ENCODE assay signal across 15 cellular contexts in genomic region chr2:240468300-240469238, GRCh38. TPM values are rescaled to one million over a fixed set of nuclear protein-coding genes. Genes with fewer than 3 reads are reported as not detected.
DNase-seq lines count a peak whose midpoint lies in the region; ATAC-seq and TF ChIP-seq lines count a peak whose summit lies in the region.
"Had no signal": no experiment of that assay in that cellular context is flagged by ENCODE, and none has a peak within 500 bp of the region (broad histone marks: within the 10 kb centered on the region; RNA-seq: fewer than 3 reads in every experiment).

No MANE protein-coding gene starts in this region.

- H3K4me3 ChIP-seq in Panc1 (ENCODE audit: low read depth in 2 of 2, low read length in 2 of 2) (no peak overlapping the region), spleen (no peak overlapping the region)

- no TSS peak for BruUV-seq in Panc1 (replicated peaks; lab: Mats Ljungman, UMichigan)

- H3K9me3 ChIP-seq in Panc1 (ENCODE audit: control insufficient read depth, insufficient read depth, low read depth, low read length) (peaks cover 6% of the 10 kb centered on the region; the same call in 1 of the 2 replicates), spleen (peaks cover 0 to 23% (median 21%) of the 10 kb centered on the region in 8 donors)

- TF ChIP-seq CTCF in Panc1 (IDR thresholded peaks at IDR 0.05) (no peak), spleen (IDR thresholded peaks at IDR 0.05 in 8 of 11, conservative IDR thresholded peaks at IDR 0.05 in 3 of 11) (no peak)

- H3K4me1 ChIP-seq in Panc1 (ENCODE audit: control insufficient read depth, insufficient read depth, low read length), result no peaks in the 10 kb centered on the region
- H3K4me1 ChIP-seq in spleen, result peaks cover 0 to 14% (median 4%) of the 10 kb centered on the region in 6 donors

- H3K27me3 ChIP-seq in Panc1 (ENCODE audit: control insufficient read depth, insufficient read depth, low read length) (no peaks in the 10 kb centered on the region), spleen (replicated peaks in 1 of 7) (no peaks in the 10 kb centered on the region)

- TF ChIP-seq POLR2A in spleen (IDR thresholded peaks at IDR 0.05), result no peak

- intact Hi-C loops in activated CD4-positive, alpha-beta memory T cell treated with anti-CD3 and anti-CD28 coated beads for 36 hours (cut with micrococcal nuclease), result no loop called here
- intact Hi-C loops in Panc1 (cut with micrococcal nuclease; ENCODE audit: unreplicated experiment), result no loop called here
- intact Hi-C loops in spleen (cut with DNase I; ENCODE audit: low total_unique reads), result no loop called here

- H3K36me3 ChIP-seq in Panc1 (ENCODE audit: control insufficient read depth, insufficient read depth, low read length) (no peaks in the 10 kb centered on the region; the same call in 1 of the 2 replicates), spleen (peaks cover 0 to 38% (median 0%) of the 10 kb centered on the region in 6 donors)

- peaks cover 3% of the 10 kb centered on the region for H3K36me3 Mint-ChIP-seq in activated CD4-positive, alpha-beta memory T cell treated with anti-CD3 and anti-CD28 coated beads for 36 hours
- peaks cover 3% of the 10 kb centered on the region for H3K36me3 Mint-ChIP-seq in activated CD4-positive, alpha-beta memory T cell treated with anti-CD3 and anti-CD28 coated beads, Interleukin-2, amount 10 ng/mL, durations not matched to agents 7 days and 5 days (ENCODE audit: low read depth)

- peaks cover 9% of the 10 kb centered on the region for H3K9me3 Mint-ChIP-seq in activated CD4-positive, alpha-beta memory T cell treated with anti-CD3 and anti-CD28 coated beads for 36 hours
- peaks cover 11% of the 10 kb centered on the region for H3K9me3 Mint-ChIP-seq in activated CD4-positive, alpha-beta memory T cell treated with anti-CD3 and anti-CD28 coated beads, Interleukin-2, amount 10 ng/mL, durations not matched to agents 7 days and 5 days
- H3K9me3 Mint-ChIP-seq: dendritic cell treated with granulocyte-macrophage colony-stimulating factor and Interleukin-4, amounts not matched to agents 40 ng/mL and 50 ng/mL, for 4 days had no signal

- POLR2A ChIA-PET in activated CD4-positive, alpha-beta memory T cell treated with anti-CD3 and anti-CD28 coated beads for 36 hours (lab: Charles Lee), result no interaction called here
- POLR2A ChIA-PET in activated CD4-positive, alpha-beta memory T cell treated with anti-CD3 and anti-CD28 coated beads, Interleukin-2, amount 10 ng/mL, durations not matched to agents 7 days and 5 days (lab: Charles Lee), result no interaction called here
- POLR2A ChIA-PET in Panc1 (lab: Charles Lee), result no interaction called here

- H3K27ac ChIP-seq in Panc1 (ENCODE audit: low read length), result no peak overlapping the region
- no peak overlapping the region for H3K27ac ChIP-seq in spleen

- H3K4me3 Mint-ChIP-seq in activated CD4-positive, alpha-beta memory T cell treated with anti-CD3 and anti-CD28 coated beads for 36 hours, result no peak overlapping the region
- no peak overlapping the region for H3K4me3 Mint-ChIP-seq in activated CD4-positive, alpha-beta memory T cell treated with anti-CD3 and anti-CD28 coated beads, Interleukin-2, amount 10 ng/mL, durations not matched to agents 7 days and 5 days
- H3K4me3 Mint-ChIP-seq: activated naive CD8-positive, alpha-beta T cell treated with anti-CD3 and anti-CD28 coated beads, Interleukin-2, amount 10 ng/mL, durations not matched to agents 7 days and 5 days; dendritic cell treated with granulocyte-macrophage colony-stimulating factor and Interleukin-4, amounts not matched to agents 40 ng/mL and 50 ng/mL, for 4 days; nephron progenitor cell; T-helper 1 cell treated with Interleukin-12 subunit alpha and Interleukin-12 subunit beta and Interleukin-4 antibody, amounts not matched to agents 30 μg/mL and 1 μg/mL, for 36 hours had no signal

- H3K4me1 Mint-ChIP-seq in activated CD4-positive, alpha-beta memory T cell treated with anti-CD3 and anti-CD28 coated beads for 36 hours (ENCODE audit: low read depth), result no peaks in the 10 kb centered on the region
- no peaks in the 10 kb centered on the region for H3K4me1 Mint-ChIP-seq in activated CD4-positive, alpha-beta memory T cell treated with anti-CD3 and anti-CD28 coated beads, Interleukin-2, amount 10 ng/mL, durations not matched to agents 7 days and 5 days

- in situ Hi-C loops in Panc1 (cut with HindIII; ENCODE audit: low pct_unique_long_range_greater_than_20kb, low sequenced_read_pairs), result no loop called here
- in situ Hi-C loops in KBM-7 (cut with MboI; ENCODE audit: low pct_unique_long_range_greater_than_20kb, low sequenced_read_pairs), result no loop called here

- H3K27ac Mint-ChIP-seq in activated CD4-positive, alpha-beta memory T cell treated with anti-CD3 and anti-CD28 coated beads for 36 hours, result no peak overlapping the region
- H3K27ac Mint-ChIP-seq in activated CD4-positive, alpha-beta memory T cell treated with anti-CD3 and anti-CD28 coated beads, Interleukin-2, amount 10 ng/mL, durations not matched to agents 7 days and 5 days, result no peak overlapping the region
- H3K27ac Mint-ChIP-seq: activated naive CD8-positive, alpha-beta T cell treated with anti-CD3 and anti-CD28 coated beads, Interleukin-2, amount 10 ng/mL, durations not matched to agents 7 days and 5 days; dendritic cell treated with granulocyte-macrophage colony-stimulating factor and Interleukin-4, amounts not matched to agents 40 ng/mL and 50 ng/mL, for 4 days; T-helper 1 cell treated with Interleukin-12 subunit alpha and Interleukin-12 subunit beta and Interleukin-4 antibody, amounts not matched to agents 30 μg/mL and 1 μg/mL, for 36 hours had no signal

- 80 to 93% (median 86%) methylated on average over 8 to 20 of the region's 20 CpGs for WGBS in spleen, 5 donors

- H3K27me3 Mint-ChIP-seq in activated CD4-positive, alpha-beta memory T cell treated with anti-CD3 and anti-CD28 coated beads for 36 hours, result no peaks in the 10 kb centered on the region
- H3K27me3 Mint-ChIP-seq in activated CD4-positive, alpha-beta memory T cell treated with anti-CD3 and anti-CD28 coated beads, Interleukin-2, amount 10 ng/mL, durations not matched to agents 7 days and 5 days, result no peaks in the 10 kb centered on the region
- H3K27me3 Mint-ChIP-seq: activated naive CD8-positive, alpha-beta T cell treated with anti-CD3 and anti-CD28 coated beads, Interleukin-2, amount 10 ng/mL, durations not matched to agents 7 days and 5 days; dendritic cell treated with granulocyte-macrophage colony-stimulating factor and Interleukin-4, amounts not matched to agents 40 ng/mL and 50 ng/mL, for 4 days had no signal

- peak; percentile 2 for DNase-seq in activated CD4-positive, alpha-beta memory T cell treated with anti-CD3 and anti-CD28 coated beads for 36 hours
- no peak for DNase-seq in activated CD4-positive, alpha-beta memory T cell treated with anti-CD3 and anti-CD28 coated beads, Interleukin-2, amount 10 ng/mL, durations not matched to agents 7 days and 5 days
- DNase-seq in Panc1 (ENCODE audit: low read depth, low spot score) (no peak), hepatic stellate cell (ENCODE audit: low spot score) (peak; percentile 21), spleen (peak; percentile 69), NCI-H1930 (lab: John Stamatoyannopoulos, UW) (no peak), KBM-7 (no peak)
- DNase-seq: activated CD4-positive, alpha-beta T cell treated with anti-CD3 and anti-CD28 coated beads, Interleukin-2, amount 50 U/mL, for 4 hours; activated naive CD8-positive, alpha-beta T cell treated with anti-CD3 and anti-CD28 coated beads, Interleukin-2, amount 10 ng/mL, durations not matched to agents 7 days and 5 days; NCI-H446 treated with DMSO at 0.1 percent for 48 hours; nephron progenitor cell; PC-3 had no signal

- CTCF ChIA-PET in activated CD4-positive, alpha-beta memory T cell treated with anti-CD3 and anti-CD28 coated beads for 36 hours (lab: Charles Lee), result no interaction called here
- CTCF ChIA-PET in activated CD4-positive, alpha-beta memory T cell treated with anti-CD3 and anti-CD28 coated beads, Interleukin-2, amount 10 ng/mL, durations not matched to agents 7 days and 5 days (lab: Charles Lee), result no interaction called here
- CTCF ChIA-PET in Panc1 (lab: Charles Lee), result no interaction called here

- ATAC-seq in Panc1 (peak; percentile 8; the same call in 1 of the 2 replicates), HG02884 (IDR thresholded peaks at IDR 0.05; ENCODE audit: unreplicated experiment) (no peak)
- ATAC-seq: PC-3 had no signal

RNA-seq across cellular contexts. Expression of gene GPC1, which starts 33.1 kb away (rescaled TPM):
- 1 to 10 TPM; 4.7 to 4.9 TPM for total RNA-seq in activated CD4-positive, alpha-beta memory T cell treated with anti-CD3 and anti-CD28 coated beads for 36 hours
- total RNA-seq in activated CD4-positive, alpha-beta memory T cell treated with anti-CD3 and anti-CD28 coated beads, Interleukin-2, amount 10 ng/mL, durations not matched to agents 7 days and 5 days, result 1 to 10 TPM; 5.8 to 7.9 TPM
- total RNA-seq in Panc1 (2021; ENCODE audit: unreplicated experiment), result 88.7 TPM
- 117 TPM for polyA plus RNA-seq in Panc1 (2012; ENCODE audit: insufficient read length)
- total RNA-seq in spleen, result 10 to 100 TPM in 5 of 7 donors, 1 to 10 TPM in 2; 7.9 to 25.0 (median 18.6) TPM
- 10 to 100 TPM in 1 of 3 donors, 1 to 10 TPM in 2; 4.1 to 12.4 (median 9.1) TPM for polyA plus RNA-seq in spleen

Comparison
In these comparisons a context has a peak if more than half of its experiments do, and no peak if none do; other contexts are left out.
1. DNase-seq: peak in activated CD4-positive, alpha-beta memory T cell treated with anti-CD3 and anti-CD28 coated beads for 36 hours (single experiment), hepatic stellate cell (single experiment) and spleen (single experiment); none in activated CD4-positive, alpha-beta memory T cell treated with anti-CD3 and anti-CD28 coated beads, Interleukin-2, amount 10 ng/mL, durations not matched to agents 7 days and 5 days (single experiment), Panc1 (single experiment), NCI-H1930 (0 of 2) and KBM-7 (single experiment).